ENCODE assay signal across 14 cellular contexts in the genomic region with DNA sequence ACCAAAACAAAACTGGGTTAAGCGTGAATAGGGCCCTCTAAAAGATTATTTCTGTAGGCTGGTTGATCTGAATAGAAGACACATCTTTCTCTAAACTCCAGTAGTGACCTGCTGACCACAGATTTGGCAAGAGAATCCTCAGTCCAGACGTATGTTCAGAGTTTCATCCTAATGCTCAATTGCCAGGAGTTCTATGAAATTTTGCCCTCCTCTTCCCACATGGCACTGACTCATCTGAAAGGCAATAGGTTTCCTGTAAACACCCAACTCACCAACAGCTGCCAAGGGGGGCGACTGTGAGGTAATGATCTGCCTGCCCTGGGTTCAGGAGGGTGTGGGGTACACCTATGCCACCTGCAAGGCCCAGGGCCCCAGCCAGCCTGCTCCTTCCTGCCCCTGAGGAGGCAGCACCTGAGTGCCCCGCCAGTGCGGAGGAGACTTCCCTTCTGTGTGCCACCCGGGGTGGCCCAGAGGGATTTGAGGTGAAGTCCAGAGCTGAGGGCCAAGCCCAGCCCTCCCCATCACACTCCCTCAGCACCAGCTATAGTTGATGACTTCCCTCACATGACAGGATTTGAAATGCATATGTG. TPM values are rescaled to one million over a fixed set of nuclear protein-coding genes. Genes with fewer than 3 reads are reported as not detected.
DNase-seq lines count a peak whose midpoint lies in the region; ATAC-seq, FAIRE-seq and TF ChIP-seq lines count a peak whose summit lies in the region.
"Had no signal": no experiment of that assay in that cellular context is flagged by ENCODE, and none has a peak within 500 bp of the region (broad histone marks: within the 10 kb centered on the region; RNA-seq: fewer than 3 reads in every experiment).

No MANE protein-coding gene starts in this region.

- no peaks in the 10 kb centered on the region for H3K79me2 ChIP-seq in HepG2 (ENCODE audit: insufficient read depth, low read length)

- TF ChIP-seq POLR2A in HepG2 (IDR thresholded peaks at IDR 0.05; ENCODE audit: insufficient read depth in 1 of 2, low read depth in 2 of 2, low read length in 2 of 2) = no peak

- no peaks in the 10 kb centered on the region for H3K9me3 ChIP-seq in HepG2 (ENCODE audit: low read length)
- H3K9me3 ChIP-seq: lower lobe of right lung had no signal

- FAIRE-seq in HepG2 (lab: Jason Lieb, UNC) = no peak

- no TSS peak for BruUV-seq in HepG2 (replicated peaks; lab: Mats Ljungman, UMichigan)

- TF ChIP-seq RAD21 in HepG2 (CRISPR knock-in tag; IDR thresholded peaks at IDR 0.05) = no peak

- peak; percentile 11 for DNase-seq in AG09309 (ENCODE audit: low read depth)
- peak; percentile 78 for DNase-seq in LHCN-M2 (ENCODE audit: low read depth)
- peak; percentile 54 for DNase-seq in choroid plexus epithelial cell (ENCODE audit: low read depth)
- DNase-seq in lung microvascular endothelial cell (ENCODE audit: low read depth in 2 of 2) = peak; percentile 36 to 47
- DNase-seq in NCI-H146 (lab: John Stamatoyannopoulos, UW) = no peak
- DNase-seq in HepG2 (ENCODE audit: low spot score) = no peak
- DNase-seq in NCI-H446 (lab: John Stamatoyannopoulos, UW) = no peak
- DNase-seq: ACHN; activated CD4-positive, alpha-beta T cell treated with anti-CD3 and anti-CD28 coated beads for 48 hours; lower lobe of right lung; PC-9 had no signal

- POLR2A ChIA-PET in HepG2 (lab: Yijun Ruan, JAX) = no interaction called here

- no peak for TF ChIP-seq EP300 in HepG2 (IDR thresholded peaks at IDR 0.05; ENCODE audit: low read depth in 2 of 2, low read length in 2 of 2)
- no peak for TF ChIP-seq EP300 in HepG2 (CRISPR knock-in tag; IDR thresholded peaks at IDR 0.05; ENCODE audit: borderline replicate concordance)

- H3K4me1 ChIP-seq in HepG2 (ENCODE audit: insufficient read depth, low read length) = peaks cover 39% of the 10 kb centered on the region

- no peak overlapping the region for H3K9ac ChIP-seq in HepG2 (ENCODE audit: insufficient read depth, low read depth, low read length)

- ATAC-seq in HG03565 (IDR thresholded peaks at IDR 0.05; ENCODE audit: unreplicated experiment) = no peak
- no peak for ATAC-seq in HepG2
- ATAC-seq: lower lobe of right lung had no signal

- peaks cover 1 to 8% of the 10 kb centered on the region in 2 experiments; a peak in 4 of 5 replicates for H3K27me3 ChIP-seq in HepG2 (ENCODE audit: control insufficient read depth in 1 of 2, insufficient read depth in 2 of 2, low read length in 2 of 2)

- in situ Hi-C loops in HepG2 (cut with HindIII; ENCODE audit: extremely low pct_ligation_motif_present, low pct_unique_long_range_greater_than_20kb) = no loop called here

- H2AFZ ChIP-seq in HepG2 (ENCODE audit: low read length) = no peak overlapping the region
- H2AFZ ChIP-seq: PC-9 had no signal

- intact Hi-C loops in HepG2 (cut with micrococcal nuclease; ENCODE audit: unreplicated experiment) = no loop called here

- CTCF ChIA-PET in HepG2 (lab: Yijun Ruan, JAX; ENCODE audit: low intra/inter-chr PET ratio, low total read pairs) = no interaction called here

- H3K4me3 ChIP-seq in AG09309 (ENCODE audit: control insufficient read depth, low read depth, low read length) (no peak overlapping the region), choroid plexus epithelial cell (ENCODE audit: low read depth, low read length) (no peak overlapping the region), HepG2 (replicated peaks in 1 of 3; ENCODE audit: insufficient read depth in 1 of 3, low read depth in 2 of 3, low read length in 3 of 3) (no peak overlapping the region)
- H3K4me3 ChIP-seq: lower lobe of right lung, PC-9 had no signal

- no peak overlapping the region for H3K27ac ChIP-seq in HepG2 (ENCODE audit: extremely low read length, insufficient read depth, low read length)
- H3K27ac ChIP-seq: lower lobe of right lung, PC-9 had no signal

- TF ChIP-seq CTCF in AG09309 (IDR thresholded peaks at IDR 0.05; ENCODE audit: control insufficient read depth, insufficient read depth, low read depth, low read length, missing control alignments) (no peak), choroid plexus epithelial cell (conservative IDR thresholded peaks at IDR 0.05; ENCODE audit: low read depth, low read length) (no peak), HepG2 (CRISPR knock-in tag; IDR thresholded peaks at IDR 0.05) (no peak)

- H4K20me1 ChIP-seq in HepG2 (ENCODE audit: insufficient read depth, low read length) = no peaks in the 10 kb centered on the region

- H3K4me2 ChIP-seq in HepG2 (ENCODE audit: low read depth, low read length) = no peak overlapping the region
- H3K4me2 ChIP-seq: PC-9 had no signal

- no peaks in the 10 kb centered on the region for H3K36me3 ChIP-seq in HepG2 (replicated peaks in 1 of 2; ENCODE audit: control insufficient read depth in 1 of 2, insufficient read depth in 2 of 2, low read length in 2 of 2)
- H3K36me3 ChIP-seq: lower lobe of right lung had no signal

- 40% methylated on average over 2 of the region's 6 CpGs for WGBS in HepG2 (ENCODE audit: low lambda C conversion rate)

TF ChIP-seq in HepG2, 621 proteins besides CTCF, POLR2A, EP300 and RAD21 (continues in another document):
- TF ChIP-seq, protein P1, sequence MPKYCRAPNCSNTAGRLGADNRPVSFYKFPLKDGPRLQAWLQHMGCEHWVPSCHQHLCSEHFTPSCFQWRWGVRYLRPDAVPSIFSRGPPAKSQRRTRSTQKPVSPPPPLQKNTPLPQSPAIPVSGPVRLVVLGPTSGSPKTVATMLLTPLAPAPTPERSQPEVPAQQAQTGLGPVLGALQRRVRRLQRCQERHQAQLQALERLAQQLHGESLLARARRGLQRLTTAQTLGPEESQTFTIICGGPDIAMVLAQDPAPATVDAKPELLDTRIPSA (CRISPR knock-in tag; IDR thresholded peaks at IDR 0.05; ENCODE audit: borderline replicate concordance) = no peak
- no peak for TF ChIP-seq ZFAT (CRISPR knock-in tag; conservative IDR thresholded peaks at IDR 0.05)
- TF ChIP-seq ZNF720 (CRISPR knock-in tag; IDR thresholded peaks at IDR 0.05) = no peak

RNA-seq across cellular contexts. Expression of a gene that starts 8.4 kb away (rescaled TPM):
- not detected in 2 replicates for total RNA-seq in LHCN-M2 (2014; rRNA removed)
- polyA plus RNA-seq in LHCN-M2 (2012) = not detected
- not detected in 2 replicates for total RNA-seq in lung microvascular endothelial cell
- 0.04 TPM in 1 of 2 replicates, not detected in the other for total RNA-seq in HepG2 (2016; rRNA removed; fragmentation: Illumina TruSeq; extraction: Trizol)
- total RNA-seq in HepG2 (2016; cell fraction: cytosol; rRNA removed; fragmentation: Illumina TruSeq; extraction: Trizol; ENCODE audit: low read depth) = not detected in 2 replicates
- total RNA-seq in HepG2 (2016; cell fraction: insoluble cytoplasmic fraction; rRNA removed; fragmentation: Illumina TruSeq; extraction: Trizol) = not detected in 2 replicates
- not detected in 2 replicates for total RNA-seq in HepG2 (2016; cell fraction: membrane; rRNA removed; fragmentation: Illumina TruSeq; extraction: Trizol)
- total RNA-seq in HepG2 (2016; cell fraction: nucleus; rRNA removed; fragmentation: Illumina TruSeq; extraction: Trizol) = not detected in 2 replicates
- polyA plus RNA-seq in HepG2 (2011; rRNA removed) = 0.21 and 0.29 TPM in 2 replicates
- 0.11 and 0.14 TPM in 2 replicates for polyA plus RNA-seq in HepG2 (2011; cell fraction: cytosol; rRNA removed)
- polyA plus RNA-seq in HepG2 (2011; cell fraction: nucleus; rRNA removed) = 0.78 and 1.4 TPM in 2 replicates
- 0.16 and 0.30 TPM in 2 replicates for polyA plus RNA-seq in HepG2 (2012)
- not detected in 2 replicates for polyA plus RNA-seq in HepG2 (2016; cell fraction: cytosol; fragmentation: Illumina TruSeq; extraction: Trizol; ENCODE audit: low read depth)
- not detected in 2 replicates for polyA plus RNA-seq in HepG2 (2016; cell fraction: insoluble cytoplasmic fraction; fragmentation: Illumina TruSeq; extraction: Trizol; ENCODE audit: low read depth)
- not detected in 2 replicates for polyA plus RNA-seq in HepG2 (2016; cell fraction: membrane; fragmentation: Illumina TruSeq; extraction: Trizol; ENCODE audit: low read depth)
- 0.13 TPM in 1 of 2 replicates, not detected in the other for polyA plus RNA-seq in HepG2 (2016; cell fraction: nucleus; fragmentation: Illumina TruSeq; extraction: Trizol; ENCODE audit: insufficient read depth, low read depth)
- polyA minus RNA-seq in HepG2 (2011; rRNA and poly(A)+ RNA removed; ENCODE audit: low replicate concordance) = 0.18 TPM in 1 of 2 replicates, not detected in the other
- not detected in 2 replicates for polyA minus RNA-seq in HepG2 (2011; cell fraction: cytosol; rRNA and poly(A)+ RNA removed)
- polyA minus RNA-seq in HepG2 (2011; cell fraction: nucleus; rRNA and poly(A)+ RNA removed) = 0.13 TPM in 1 of 2 replicates, not detected in the other
- total RNA-seq: lower lobe of right lung; NCI-H460; T-helper 2 cell treated with Interferon-gamma antibody and Interleukin-4, amounts not matched to agents 100 ng/mL and 5 ng/mL, for 36 hours had no signal

RNA-seq across cellular contexts. Expression of a gene that starts 53.7 kb away (rescaled TPM):
- total RNA-seq in LHCN-M2 (2014; rRNA removed) (not detected in 2 replicates), lung microvascular endothelial cell (not detected in 2 replicates), HepG2 (2016; rRNA removed; fragmentation: Illumina TruSeq; extraction: Trizol) (not detected in 2 replicates)
- not detected for polyA plus RNA-seq in LHCN-M2 (2012)
- total RNA-seq in HepG2 (2016; cell fraction: cytosol; rRNA removed; fragmentation: Illumina TruSeq; extraction: Trizol; ENCODE audit: low read depth) = not detected in 2 replicates
- total RNA-seq in HepG2 (2016; cell fraction: insoluble cytoplasmic fraction; rRNA removed; fragmentation: Illumina TruSeq; extraction: Trizol) = not detected in 2 replicates
- not detected in 2 replicates for total RNA-seq in HepG2 (2016; cell fraction: membrane; rRNA removed; fragmentation: Illumina TruSeq; extraction: Trizol)
- not detected in 2 replicates for total RNA-seq in HepG2 (2016; cell fraction: nucleus; rRNA removed; fragmentation: Illumina TruSeq; extraction: Trizol)
- 0.01 and 0.07 TPM in 2 replicates for polyA plus RNA-seq in HepG2 (2011; rRNA removed)
- not detected in 2 replicates for polyA plus RNA-seq in HepG2 (2011; cell fraction: cytosol; rRNA removed)
- polyA plus RNA-seq in HepG2 (2011; cell fraction: nucleus; rRNA removed) = not detected in 2 replicates
- polyA plus RNA-seq in HepG2 (2012) = not detected in 2 replicates
- polyA plus RNA-seq in HepG2 (2016; cell fraction: cytosol; fragmentation: Illumina TruSeq; extraction: Trizol; ENCODE audit: low read depth) = not detected in 2 replicates
- not detected in 2 replicates for polyA plus RNA-seq in HepG2 (2016; cell fraction: insoluble cytoplasmic fraction; fragmentation: Illumina TruSeq; extraction: Trizol; ENCODE audit: low read depth)
- not detected in 2 replicates for polyA plus RNA-seq in HepG2 (2016; cell fraction: membrane; fragmentation: Illumina TruSeq; extraction: Trizol; ENCODE audit: low read depth)
- not detected in 2 replicates for polyA plus RNA-seq in HepG2 (2016; cell fraction: nucleus; fragmentation: Illumina TruSeq; extraction: Trizol; ENCODE audit: insufficient read depth, low read depth)
- polyA minus RNA-seq in HepG2 (2011; rRNA and poly(A)+ RNA removed; ENCODE audit: low replicate concordance) = 0.16 TPM in 1 of 2 replicates, not detected in the other
- polyA minus RNA-seq in HepG2 (2011; cell fraction: cytosol; rRNA and poly(A)+ RNA removed) = not detected in 2 replicates
- polyA minus RNA-seq in HepG2 (2011; cell fraction: nucleus; rRNA and poly(A)+ RNA removed) = not detected in 2 replicates
- total RNA-seq: NCI-H460; T-helper 2 cell treated with Interferon-gamma antibody and Interleukin-4, amounts not matched to agents 100 ng/mL and 5 ng/mL, for 36 hours had no signal

Comparison
In these comparisons a context has a peak if more than half of its experiments do, and no peak if none do; other contexts are left out.
1. DNase-seq: peak in AG09309 (single experiment), LHCN-M2 (single experiment), choroid plexus epithelial cell (single experiment) and lung microvascular endothelial cell (2 of 2); none in NCI-H146 (single experiment), HepG2 (single experiment) and NCI-H446 (0 of 2).